ENCODE assay signal across 16 cellular contexts in the genomic region with DNA sequence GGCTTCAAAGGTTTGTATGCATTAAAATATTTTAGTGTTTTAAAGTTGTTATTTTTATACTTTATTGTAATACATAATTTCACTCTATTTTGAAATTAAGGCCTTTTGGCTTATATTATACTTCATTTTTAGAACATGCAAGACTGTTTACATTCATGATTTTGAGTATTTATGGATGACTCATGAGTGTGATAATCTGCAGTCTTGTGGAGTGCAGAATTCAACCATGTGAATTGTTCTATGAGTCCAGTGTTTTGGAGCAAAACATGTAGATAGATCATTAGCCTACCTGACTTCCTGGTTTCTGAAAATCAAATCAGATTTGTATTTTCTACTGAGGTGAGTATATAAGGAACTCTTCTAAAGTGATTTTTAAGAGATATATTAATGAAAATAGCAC.
"Had no signal": no experiment of that assay in that cellular context is flagged by ENCODE, and none has a peak within 500 bp of the region (broad histone marks: within the 10 kb centered on the region; RNA-seq: fewer than 3 reads in every experiment).

No MANE protein-coding gene starts in this region.

- H3K4me3 ChIP-seq: mucosa of descending colon, right atrium auricular region, skin epidermis, tibial artery had no signal

- DNase-seq: activated CD4-positive, alpha-beta T cell treated with anti-CD3 and anti-CD28 coated beads, Interleukin-2, amount 10 ng/mL, durations not matched to agents 7 days and 5 days; activated CD8-positive, alpha-beta memory T cell treated with anti-CD3 and anti-CD28 coated beads for 24 hours; activated naive CD8-positive, alpha-beta T cell treated with anti-CD3 and anti-CD28 coated beads for 36 hours; anterior cingulate cortex; kidney; left ventricle myocardium superior; mucosa of descending colon; naive thymus-derived CD4-positive, alpha-beta T cell; posterior cingulate gyrus; stimulated activated CD4-positive, alpha-beta T cell treated with anti-CD3 and anti-CD28 coated beads, Interleukin-15, amount 100 ng/mL, for 24 hours; stimulated activated CD4-positive, alpha-beta T cell treated with anti-CD3 and anti-CD28 coated beads, Interleukin-4, amount 100 ng/mL, for 1 hour; stimulated activated naive B cell treated with anti-CD40 and anti-IgM and Interleukin-4, amounts not matched to agents 10 μg/mL and 1 μg/mL and 100 μg/mL, for 72 hours; tibial artery had no signal

- H3K27me3 ChIP-seq: right atrium auricular region, tibial artery had no signal

- ATAC-seq: left ventricle myocardium superior; mucosa of descending colon; naive thymus-derived CD4-positive, alpha-beta T cell; stimulated activated naive B cell treated with anti-CD40 and anti-IgM and Interleukin-4, amounts not matched to agents 10 μg/mL and 1 μg/mL and 100 μg/mL, for 72 hours had no signal

- H3K4me1 ChIP-seq: right atrium auricular region, tibial artery had no signal

- H3K9me3 ChIP-seq: mucosa of descending colon had no signal

- FAIRE-seq: urothelium cell line had no signal
